In genomic region chr19:33402421-33403220, GRCh38 we compare ENCODE assay signal across 1 cellular context.
TF ChIP-seq lines count a peak whose summit lies in the region.

No MANE protein-coding gene starts in this region.

TF ChIP-seq in HepG2, 621 proteins besides CTCF, POLR2A, EP300 and RAD21 (continued from another document and continues in another):
- no peak for TF ChIP-seq HNF1B (CRISPR knock-in tag; IDR thresholded peaks at IDR 0.05)
- 0 out of 2 replicates have a peak, but pooled peaks have one; percentile 59 for TF ChIP-seq ZNF232 (CRISPR knock-in tag; IDR thresholded peaks at IDR 0.05; ENCODE audit: borderline replicate concordance)
- TF ChIP-seq ZBTB8A (CRISPR knock-in tag; IDR thresholded peaks at IDR 0.05; ENCODE audit: borderline replicate concordance, low read depth): no peak
- TF ChIP-seq ZNF839 (CRISPR knock-in tag; IDR thresholded peaks at IDR 0.05; ENCODE audit: borderline replicate concordance): 0 out of 2 replicates have a peak, but pooled peaks have one; percentile 20
- peak; percentile 62 for TF ChIP-seq PATZ1 (CRISPR knock-in tag; IDR thresholded peaks at IDR 0.05)
- no peak for TF ChIP-seq YY1 (IDR thresholded peaks at IDR 0.05; ENCODE audit: insufficient read depth, insufficient replicate concordance, low read depth, low read length)
- peak; percentile 29; the same call in 1 of the 2 replicates for TF ChIP-seq ZNF143 (CRISPR knock-in tag; IDR thresholded peaks at IDR 0.05)
- TF ChIP-seq ESRRA (CRISPR knock-in tag; IDR thresholded peaks at IDR 0.05; ENCODE audit: low read depth): no peak
- no peak for TF ChIP-seq ZNF296 (CRISPR knock-in tag; conservative IDR thresholded peaks at IDR 0.05)
- TF ChIP-seq ONECUT2 (CRISPR knock-in tag; IDR thresholded peaks at IDR 0.05): no peak
- TF ChIP-seq NFRKB (IDR thresholded peaks at IDR 0.05): no peak
- 0 out of 2 replicates have a peak, but pooled peaks have one; percentile 13 for TF ChIP-seq ZBTB43 (CRISPR knock-in tag; conservative IDR thresholded peaks at IDR 0.05)
- TF ChIP-seq ZNF879 (CRISPR knock-in tag; IDR thresholded peaks at IDR 0.05): no peak; the same call in 1 of the 2 replicates
- no peak for TF ChIP-seq ATF2 (CRISPR knock-in tag; IDR thresholded peaks at IDR 0.05)
- TF ChIP-seq ZNF557 (CRISPR knock-in tag; IDR thresholded peaks at IDR 0.05): no peak
- TF ChIP-seq ELK4 (CRISPR knock-in tag; IDR thresholded peaks at IDR 0.05; ENCODE audit: borderline replicate concordance): no peak
- TF ChIP-seq KDM3A (CRISPR knock-in tag; IDR thresholded peaks at IDR 0.05; ENCODE audit: low read depth): no peak
- TF ChIP-seq ZNF780A (CRISPR knock-in tag; IDR thresholded peaks at IDR 0.05): 0 out of 2 replicates have a peak, but pooled peaks have one; percentile 17
- TF ChIP-seq ZNF510 (CRISPR knock-in tag; IDR thresholded peaks at IDR 0.05; ENCODE audit: low read depth): no peak
- TF ChIP-seq ZFP82 (CRISPR knock-in tag; IDR thresholded peaks at IDR 0.05; ENCODE audit: borderline replicate concordance): no peak
- TF ChIP-seq MAX (IDR thresholded peaks at IDR 0.05): 0 out of 2 replicates have a peak, but pooled peaks have one; percentile 29
- TF ChIP-seq XRCC5 (optimal IDR thresholded peaks at IDR 0.05; ENCODE audit: low read length): no peak
- TF ChIP-seq ZNF766 (CRISPR knock-in tag; IDR thresholded peaks at IDR 0.05; ENCODE audit: borderline replicate concordance): no peak
- TF ChIP-seq ZNF598 (CRISPR knock-in tag; IDR thresholded peaks at IDR 0.05; ENCODE audit: borderline replicate concordance): no peak
- 0 out of 2 replicates have a peak, but pooled peaks have one; percentile 25 for TF ChIP-seq RBFOX2 (IDR thresholded peaks at IDR 0.05; ENCODE audit: low read depth, low read length)
- TF ChIP-seq HNRNPL (IDR thresholded peaks at IDR 0.05; ENCODE audit: low read depth, low read length): peak; percentile 97
- no peak for TF ChIP-seq SP4 (CRISPR knock-in tag; IDR thresholded peaks at IDR 0.05)
- TF ChIP-seq RXRB (CRISPR knock-in tag; IDR thresholded peaks at IDR 0.05; ENCODE audit: borderline replicate concordance): no peak
- no peak for TF ChIP-seq GFI1 (CRISPR knock-in tag; IDR thresholded peaks at IDR 0.05; ENCODE audit: borderline replicate concordance)
- no peak for TF ChIP-seq CHCHD3 (CRISPR knock-in tag; IDR thresholded peaks at IDR 0.05)
- TF ChIP-seq SAP130 (CRISPR knock-in tag; IDR thresholded peaks at IDR 0.05; ENCODE audit: low read depth): 0 out of 2 replicates have a peak, but pooled peaks have one; percentile 13
- no peak for TF ChIP-seq SKIL (CRISPR knock-in tag; IDR thresholded peaks at IDR 0.05; ENCODE audit: borderline replicate concordance)
- TF ChIP-seq ZNF318 (CRISPR knock-in tag; IDR thresholded peaks at IDR 0.05): 0 out of 2 replicates have a peak, but pooled peaks have one; percentile 57
- no peak for TF ChIP-seq AFF4 (CRISPR knock-in tag; IDR thresholded peaks at IDR 0.05)
- no peak for TF ChIP-seq ZNF891 (CRISPR knock-in tag; IDR thresholded peaks at IDR 0.05)
- TF ChIP-seq ZNF678 (CRISPR knock-in tag; IDR thresholded peaks at IDR 0.05): no peak
- no peak for TF ChIP-seq HHEX (CRISPR knock-in tag; IDR thresholded peaks at IDR 0.05)
